ENCODE assay signal across 26 cellular contexts in the genomic region with DNA sequence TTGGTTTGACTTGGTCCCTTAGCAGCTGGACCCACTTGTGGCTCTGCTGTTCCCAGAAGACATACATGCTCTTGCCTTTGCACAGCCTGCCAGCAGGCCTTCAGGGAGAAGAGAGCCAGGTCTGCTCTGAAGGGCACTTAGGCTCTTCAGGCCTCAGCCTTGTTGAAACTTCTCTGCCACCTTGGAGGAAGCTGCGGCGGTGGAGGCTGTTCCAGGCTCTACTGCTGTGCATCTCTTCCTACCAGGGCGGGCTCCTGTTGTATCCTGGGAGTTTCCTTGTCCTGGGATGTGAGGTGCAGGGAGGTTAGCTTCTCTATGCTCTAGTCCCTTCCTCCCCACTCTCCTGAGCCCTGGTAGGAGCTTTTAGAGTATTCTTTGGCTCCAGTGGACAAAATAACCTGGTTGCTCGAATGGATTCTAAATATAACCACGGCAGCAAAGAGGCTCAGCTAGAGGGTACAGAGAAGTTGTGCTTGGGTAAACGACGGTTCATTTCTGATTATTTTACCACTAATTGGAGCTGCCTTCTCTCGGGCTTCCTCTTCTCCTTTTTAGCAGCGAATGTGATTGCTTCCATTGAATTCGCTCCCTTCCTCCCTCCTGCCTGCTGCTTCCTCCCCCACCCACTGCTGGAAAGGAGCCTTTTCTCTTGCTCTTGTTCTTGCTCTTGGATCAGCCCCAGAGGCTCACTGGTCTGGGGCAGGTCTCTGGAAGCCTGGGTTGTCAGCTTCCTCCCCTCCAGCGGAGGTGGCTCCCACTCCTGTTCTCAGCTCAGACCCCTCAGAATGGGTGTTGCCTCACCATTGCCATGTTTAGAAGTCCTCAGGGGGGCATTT.
A peak's percentile ranks its signal among the peaks of the same experiment; 100 is the strongest.
DNase-seq lines count a peak whose midpoint lies in the region; ATAC-seq and TF ChIP-seq lines count a peak whose summit lies in the region.
"Had no signal": no experiment of that assay in that cellular context is flagged by ENCODE, and none has a peak within 500 bp of the region (broad histone marks: within the 10 kb centered on the region; RNA-seq: fewer than 3 reads in every experiment).

No MANE protein-coding gene starts in this region.

- no peaks in the 10 kb centered on the region for H3K9me3 Mint-ChIP-seq in activated CD8-positive, alpha-beta memory T cell treated with anti-CD3 and anti-CD28 coated beads, Interleukin-2, amount 10 ng/mL, durations not matched to agents 7 days and 5 days (ENCODE audit: low read depth)
- H3K9me3 Mint-ChIP-seq in WTC11: 0 out of 2 replicates have a peak, but pooled peaks cover under 1% of the 10 kb centered on the region
- H3K9me3 Mint-ChIP-seq in T-cell: no peaks in the 10 kb centered on the region
- H3K9me3 Mint-ChIP-seq: activated naive CD8-positive, alpha-beta T cell treated with anti-CD3 and anti-CD28 coated beads, Interleukin-2, amount 10 ng/mL, durations not matched to agents 7 days and 5 days; T-helper 1 cell treated with Interleukin-12 subunit alpha and Interleukin-12 subunit beta and Interleukin-4 antibody, amounts not matched to agents 30 μg/mL and 1 μg/mL, for 36 hours had no signal

- no peak for ATAC-seq in activated CD8-positive, alpha-beta memory T cell treated with anti-CD3 and anti-CD28 coated beads, Interleukin-2, amount 10 ng/mL, durations not matched to agents 7 days and 5 days
- ATAC-seq in WTC11: peak; percentile 47; the same call in 1 of the 2 replicates
- peak; percentile 62 to 65 for ATAC-seq in right cardiac atrium
- peak; percentile 15 for ATAC-seq in upper lobe of right lung
- ATAC-seq in T-cell (replicated peaks in 1 of 4): no peak
- ATAC-seq: gastrocnemius medialis; naive thymus-derived CD4-positive, alpha-beta T cell had no signal

- no peaks in the 10 kb centered on the region for H3K36me3 ChIP-seq in upper lobe of right lung
- H3K36me3 ChIP-seq: BE2C, esophagus squamous epithelium, gastrocnemius medialis had no signal

- H3K4me3 Mint-ChIP-seq in activated CD8-positive, alpha-beta memory T cell treated with anti-CD3 and anti-CD28 coated beads, Interleukin-2, amount 10 ng/mL, durations not matched to agents 7 days and 5 days: no peak overlapping the region
- no peak overlapping the region for H3K4me3 Mint-ChIP-seq in WTC11
- no peak overlapping the region for H3K4me3 Mint-ChIP-seq in T-cell
- H3K4me3 Mint-ChIP-seq: activated naive CD8-positive, alpha-beta T cell treated with anti-CD3 and anti-CD28 coated beads, Interleukin-2, amount 10 ng/mL, durations not matched to agents 7 days and 5 days; naive thymus-derived CD4-positive, alpha-beta T cell; T-helper 1 cell treated with Interleukin-12 subunit alpha and Interleukin-12 subunit beta and Interleukin-4 antibody, amounts not matched to agents 30 μg/mL and 1 μg/mL, for 36 hours had no signal

- H3K27me3 ChIP-seq in right cardiac atrium (ENCODE audit: control insufficient read depth, insufficient read depth): no peaks in the 10 kb centered on the region
- no peaks in the 10 kb centered on the region for H3K27me3 ChIP-seq in upper lobe of right lung
- H3K27me3 ChIP-seq: esophagus squamous epithelium, gastrocnemius medialis had no signal

- no peaks in the 10 kb centered on the region for H3K36me3 Mint-ChIP-seq in activated CD8-positive, alpha-beta memory T cell treated with anti-CD3 and anti-CD28 coated beads, Interleukin-2, amount 10 ng/mL, durations not matched to agents 7 days and 5 days
- H3K36me3 Mint-ChIP-seq in WTC11 (no peaks in the 10 kb centered on the region), T-cell (no peaks in the 10 kb centered on the region)
- H3K36me3 Mint-ChIP-seq: activated naive CD8-positive, alpha-beta T cell treated with anti-CD3 and anti-CD28 coated beads, Interleukin-2, amount 10 ng/mL, durations not matched to agents 7 days and 5 days; naive thymus-derived CD4-positive, alpha-beta T cell had no signal

- CTCF ChIA-PET in activated CD8-positive, alpha-beta memory T cell treated with anti-CD3 and anti-CD28 coated beads, Interleukin-2, amount 10 ng/mL, durations not matched to agents 7 days and 5 days (lab: Charles Lee): no interaction called here
- CTCF ChIA-PET in WTC11 (lab: Charles Lee) (interaction anchor here (0.9 to 1.2 kb wide), 3 partner anchors 68 to 580 kb away, joined by 3 to 5 read pairs (median 5); no protein-coding TSS in a partner anchor), T-cell (lab: Charles Lee) (no interaction called here)

- H3K4me3 ChIP-seq in right cardiac atrium (ENCODE audit: low read length): no peak overlapping the region
- no peak overlapping the region for H3K4me3 ChIP-seq in upper lobe of right lung
- H3K4me3 ChIP-seq: A549, esophagus squamous epithelium, gastrocnemius medialis had no signal

- no peaks in the 10 kb centered on the region for H3K27me3 Mint-ChIP-seq in activated CD8-positive, alpha-beta memory T cell treated with anti-CD3 and anti-CD28 coated beads, Interleukin-2, amount 10 ng/mL, durations not matched to agents 7 days and 5 days
- no peaks in the 10 kb centered on the region; the same call in 1 of the 2 replicates for H3K27me3 Mint-ChIP-seq in WTC11 (ENCODE audit: low read depth)
- no peaks in the 10 kb centered on the region for H3K27me3 Mint-ChIP-seq in T-cell
- H3K27me3 Mint-ChIP-seq: activated naive CD8-positive, alpha-beta T cell treated with anti-CD3 and anti-CD28 coated beads, Interleukin-2, amount 10 ng/mL, durations not matched to agents 7 days and 5 days had no signal

- H3K9me3 ChIP-seq in right cardiac atrium (ENCODE audit: control insufficient read depth, low read length) (no peaks in the 10 kb centered on the region), upper lobe of right lung (no peaks in the 10 kb centered on the region)
- H3K9me3 ChIP-seq: A549, BE2C, esophagus squamous epithelium, gastrocnemius medialis had no signal

- intact Hi-C loops in right cardiac atrium (cut with DNase I): no loop called here
- intact Hi-C loops in upper lobe of right lung (cut with DNase I): no loop called here

- TF ChIP-seq CTCF in WTC11 (IDR thresholded peaks at IDR 0.05): no peak
- TF ChIP-seq CTCF in upper lobe of right lung (IDR thresholded peaks at IDR 0.05): no peak

- H3K27ac ChIP-seq in right cardiac atrium (ENCODE audit: low read length) (no peak overlapping the region), upper lobe of right lung (no peak overlapping the region)
- H3K27ac ChIP-seq: A549, esophagus squamous epithelium, gastrocnemius medialis, VCaP had no signal

- POLR2A ChIA-PET in WTC11 (lab: Charles Lee) (no interaction called here), T-cell (lab: Charles Lee) (no interaction called here)

- no peaks in the 10 kb centered on the region for H3K4me1 Mint-ChIP-seq in activated CD8-positive, alpha-beta memory T cell treated with anti-CD3 and anti-CD28 coated beads, Interleukin-2, amount 10 ng/mL, durations not matched to agents 7 days and 5 days
- H3K4me1 Mint-ChIP-seq in WTC11 (peaks cover 10% of the 10 kb centered on the region), T-cell (peaks cover 1 to 12% (median 3%) of the 10 kb centered on the region in 3 donors)
- H3K4me1 Mint-ChIP-seq: activated naive CD8-positive, alpha-beta T cell treated with anti-CD3 and anti-CD28 coated beads, Interleukin-2, amount 10 ng/mL, durations not matched to agents 7 days and 5 days had no signal

- DNase-seq in activated CD8-positive, alpha-beta memory T cell treated with anti-CD3 and anti-CD28 coated beads, Interleukin-2, amount 10 ng/mL, durations not matched to agents 7 days and 5 days: peak; percentile 37
- DNase-seq in activated CD8-positive, alpha-beta memory T cell treated with anti-CD3 and anti-CD28 coated beads, Interleukin-2, amount 50 U/mL, for 48 hours: no peak
- no peak for DNase-seq in WTC11 (ENCODE audit: low spot score)
- DNase-seq in right cardiac atrium: no peak
- DNase-seq in upper lobe of right lung: no peak
- no peak for DNase-seq in T-cell
- no peak for DNase-seq in NCI-H1048 (lab: John Stamatoyannopoulos, UW)
- DNase-seq in NCI-H1417 treated with DMSO at 0.1 percent for 48 hours (lab: John Stamatoyannopoulos, UW): no peak
- DNase-seq: activated CD4-positive, alpha-beta T cell treated with anti-CD3 and anti-CD28 coated beads, Interleukin-2, amount 50 U/mL, for 4 hours; activated effector memory CD4-positive, alpha-beta T cell treated with Interleukin-2 at 50 U/mL for 16 hours; activated naive CD8-positive, alpha-beta T cell treated with anti-CD3 and anti-CD28 coated beads, Interleukin-2, amount 10 ng/mL, durations not matched to agents 7 days and 5 days; BE2C; DND-41; effector CD8-positive, alpha-beta T cell; esophagus squamous epithelium; gastrocnemius medialis; kidney; mesenchymal stem cell; naive thymus-derived CD4-positive, alpha-beta T cell; NCI-H1105; NCI-H2081 treated with DMSO at 0.1 percent for 48 hours; NCI-H526; SHP77 treated with DMSO at 0.1 percent for 48 hours had no signal

- H3K27ac Mint-ChIP-seq in activated CD8-positive, alpha-beta memory T cell treated with anti-CD3 and anti-CD28 coated beads, Interleukin-2, amount 10 ng/mL, durations not matched to agents 7 days and 5 days: no peak overlapping the region
- H3K27ac Mint-ChIP-seq in WTC11: no peak overlapping the region
- H3K27ac Mint-ChIP-seq in T-cell: no peak overlapping the region
- H3K27ac Mint-ChIP-seq: activated naive CD8-positive, alpha-beta T cell treated with anti-CD3 and anti-CD28 coated beads, Interleukin-2, amount 10 ng/mL, durations not matched to agents 7 days and 5 days; T-helper 1 cell treated with Interleukin-12 subunit alpha and Interleukin-12 subunit beta and Interleukin-4 antibody, amounts not matched to agents 30 μg/mL and 1 μg/mL, for 36 hours had no signal

- WGBS in right cardiac atrium: 37% methylated on average over 11 of the region's 11 CpGs

- H3K4me1 ChIP-seq in right cardiac atrium (ENCODE audit: control insufficient read depth, insufficient read depth, low read length) (no peaks in the 10 kb centered on the region), upper lobe of right lung (no peaks in the 10 kb centered on the region)
- H3K4me1 ChIP-seq: A549, BE2C, esophagus squamous epithelium, gastrocnemius medialis had no signal

Comparison
In these comparisons a context has a peak if more than half of its experiments do, and no peak if none do; other contexts are left out.
1. ATAC-seq: peak in WTC11 (single experiment), right cardiac atrium (2 of 2) and upper lobe of right lung (single experiment); none in activated CD8-positive, alpha-beta memory T cell treated with anti-CD3 and anti-CD28 coated beads, Interleukin-2, amount 10 ng/mL, durations not matched to agents 7 days and 5 days (single experiment) and T-cell (0 of 4).